In the genomic region with DNA sequence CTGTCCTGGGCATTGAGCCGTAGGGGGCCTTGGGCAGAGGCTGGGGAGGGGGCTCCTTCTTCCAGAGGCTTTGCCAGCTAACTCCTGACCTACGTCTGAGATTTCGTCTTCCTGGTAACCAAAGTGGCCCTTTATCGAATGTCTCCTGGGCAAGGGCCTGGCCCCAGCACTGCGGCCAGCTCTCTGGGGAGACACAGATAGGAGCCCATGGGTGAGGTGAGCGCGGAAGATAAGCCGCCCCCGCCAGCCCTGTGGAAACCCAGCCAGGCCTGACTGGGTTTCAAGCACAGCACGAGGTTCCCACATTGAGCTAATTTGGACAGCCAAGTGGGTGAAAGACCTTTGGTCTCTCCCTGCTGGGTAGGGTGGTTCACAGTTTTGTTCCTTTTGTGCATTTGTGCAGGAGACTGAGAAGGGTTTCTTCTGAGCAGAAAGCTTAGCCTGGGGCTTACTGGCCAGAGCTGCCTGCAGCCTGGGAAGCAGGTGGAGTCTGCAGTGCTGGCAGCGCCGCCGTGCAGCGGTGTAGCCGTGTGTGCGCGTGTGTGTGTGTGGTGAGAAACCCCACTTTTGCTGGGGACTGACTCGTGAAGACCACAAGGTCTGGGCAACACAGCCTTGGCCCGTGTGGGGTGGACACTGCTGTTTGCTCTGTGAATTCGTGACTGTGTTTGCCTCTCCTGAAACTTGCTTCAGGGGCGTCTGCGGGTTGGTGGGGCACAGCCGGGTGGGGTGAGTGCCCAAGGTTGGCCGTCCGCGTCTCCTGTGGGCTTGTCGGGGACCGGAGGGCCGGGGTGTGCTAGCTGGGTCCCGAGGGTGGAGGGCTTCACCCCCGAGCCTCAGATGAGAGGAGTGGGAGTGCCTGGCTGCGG, we compare ENCODE assay signal across 8 cellular contexts. TPM values are rescaled to one million over a fixed set of nuclear protein-coding genes. Genes with fewer than 3 reads are reported as not detected.
DNase-seq lines count a peak whose midpoint lies in the region; ATAC-seq and TF ChIP-seq lines count a peak whose summit lies in the region.

No MANE protein-coding gene starts in this region.

- H3F3A ChIP-seq in PC-3 (ENCODE audit: low read length, unreplicated experiment) = no peaks in the 10 kb centered on the region

- peaks cover 56% of the 10 kb centered on the region for H4K20me1 ChIP-seq in PC-3 (ENCODE audit: low read length)

- POLR2A ChIA-PET in PC-3 (lab: Charles Lee; ENCODE audit: unreplicated experiment) = interaction anchor here (0.7 kb wide), 1 partner anchor 101 kb away, joined by 4 read pairs; no protein-coding TSS in a partner anchor

- no peak for DNase-seq in GM12864 (ENCODE audit: low read depth)
- DNase-seq in PC-3 = peak; percentile 47
- DNase-seq in SKM-1 treated with dmso at 0.1 percent for 144 hours (lab: John Stamatoyannopoulos, UW; ENCODE audit: unreplicated experiment) = no peak
- no peak for DNase-seq in NCI-H1694 (lab: John Stamatoyannopoulos, UW)

- peaks cover 20% of the 10 kb centered on the region for H3K4me1 ChIP-seq in PC-3 (ENCODE audit: insufficient read depth, low read length)
- H3K4me1 ChIP-seq in endocrine pancreas (ENCODE audit: control insufficient read depth, insufficient read depth, low read length) = no peaks in the 10 kb centered on the region
- H3K4me1 ChIP-seq in muscle layer of duodenum (ENCODE audit: control insufficient read depth in 1 of 2, insufficient read depth in 2 of 2, low read length in 2 of 2) = peaks cover 10 to 33% of the 10 kb centered on the region in 2 donors

- H3K36me3 ChIP-seq in PC-3 (ENCODE audit: low read depth, low read length) (no peaks in the 10 kb centered on the region; the same call in 1 of the 2 replicates), endocrine pancreas (ENCODE audit: control insufficient read depth, insufficient read depth, low read length) (no peaks in the 10 kb centered on the region), muscle layer of duodenum (ENCODE audit: control insufficient read depth in 1 of 2, insufficient read depth in 2 of 2, low read length in 2 of 2) (peaks cover 0 to 13% of the 10 kb centered on the region in 2 donors)

- TF ChIP-seq CTCF in GM12864 (IDR thresholded peaks at IDR 0.05; ENCODE audit: low read depth, low read length, missing control alignments) = no peak
- no peak for TF ChIP-seq CTCF in PC-3 (conservative IDR thresholded peaks at IDR 0.05; ENCODE audit: low read depth, low read length)

- ATAC-seq in PC-3 (peak; percentile 18), GM19023 (IDR thresholded peaks at IDR 0.05; ENCODE audit: unreplicated experiment) (no peak), HG03095 (IDR thresholded peaks at IDR 0.05; ENCODE audit: unreplicated experiment) (no peak)

- H3K27me3 ChIP-seq in PC-3 (ENCODE audit: low read length) (no peaks in the 10 kb centered on the region), endocrine pancreas (ENCODE audit: control insufficient read depth, insufficient read depth, low read length) (no peaks in the 10 kb centered on the region), muscle layer of duodenum (ENCODE audit: low read depth, low read length) (no peaks in the 10 kb centered on the region)

- CTCF ChIA-PET in PC-3 (lab: Charles Lee) = interaction anchor here (0.5 to 0.6 kb wide), 3 partner anchors 12 to 26 kb away, joined by 3 to 8 read pairs (median 3); no protein-coding TSS in a partner anchor

- H3K4me3 ChIP-seq in GM12864 (ENCODE audit: low read depth, low read length) (peak overlapping the region; percentile 100), PC-3 (ENCODE audit: low read length) (peak overlapping the region; percentile 93), endocrine pancreas (ENCODE audit: control insufficient read depth, insufficient read depth, low read length) (no peak overlapping the region), muscle layer of duodenum (ENCODE audit: low read depth in 1 of 2, low read length in 2 of 2) (peak overlapping the region; percentile 42 to 44)

- BruUV-seq in PC-3 (replicated peaks; lab: Mats Ljungman, UMichigan) = no TSS peak

- peak overlapping the region; percentile 98 for H3K4me2 ChIP-seq in PC-3 (ENCODE audit: low read length)

- H2AFZ ChIP-seq in PC-3 (ENCODE audit: low read length) = no peak overlapping the region

- peak overlapping the region; percentile 54 for H3K9ac ChIP-seq in PC-3 (ENCODE audit: low read length)
- peak overlapping the region; percentile 33 for H3K9ac ChIP-seq in endocrine pancreas (ENCODE audit: control insufficient read depth, insufficient read depth, low read length)

- H3K9me3 ChIP-seq in PC-3 (ENCODE audit: low read length) = no peaks in the 10 kb centered on the region
- no peaks in the 10 kb centered on the region for H3K9me3 ChIP-seq in endocrine pancreas (ENCODE audit: control insufficient read depth, low read length)
- H3K9me3 ChIP-seq in muscle layer of duodenum (ENCODE audit: control insufficient read depth in 1 of 2, low read length in 2 of 2) = no peaks in the 10 kb centered on the region

- H3K79me2 ChIP-seq in PC-3 (ENCODE audit: low read length) = peaks cover 74% of the 10 kb centered on the region

- H3K27ac ChIP-seq in PC-3 (ENCODE audit: low read length) (peak overlapping the region; percentile 69), muscle layer of duodenum (ENCODE audit: low read length) (no peak overlapping the region)

- no peaks in the 10 kb centered on the region for H3K9me2 ChIP-seq in PC-3 (replicated peaks; ENCODE audit: low read length)

- intact Hi-C loops in PC-3 (cut with micrococcal nuclease) = loop anchor here (10.0 kb wide), 1 partner anchor 60 kb away; a partner anchor contains a TSS

RNA-seq across cellular contexts. Expression of a gene that starts 2.5 kb away (rescaled TPM):
- 458 and 514 TPM in 2 replicates for total RNA-seq in PC-3 (2014; rRNA removed)

RNA-seq across cellular contexts. Expression of a gene that starts 14.8 kb away (rescaled TPM):
- 0.04 and 0.46 TPM in 2 replicates for total RNA-seq in PC-3 (2014; rRNA removed)

RNA-seq across cellular contexts. Expression of a gene that starts 31.0 kb away (rescaled TPM):
- 0.35 TPM in 1 of 2 replicates, not detected in the other for total RNA-seq in PC-3 (2014; rRNA removed)

RNA-seq across cellular contexts. Expression of a gene that starts 43.3 kb away (rescaled TPM):
- 119 and 152 TPM in 2 replicates for total RNA-seq in PC-3 (2014; rRNA removed)

RNA-seq across cellular contexts. Expression of a gene that starts 58.4 kb away (rescaled TPM):
- 60.5 and 80.6 TPM in 2 replicates for total RNA-seq in PC-3 (2014; rRNA removed)
